Comparison of ENCODE assay signal across 8 cellular contexts in genomic region chr19:1847684-1848398, GRCh38. TPM values are rescaled to one million over a fixed set of nuclear protein-coding genes. Genes with fewer than 3 reads are reported as not detected.
DNase-seq lines count a peak whose midpoint lies in the region; ATAC-seq and TF ChIP-seq lines count a peak whose summit lies in the region.

No MANE protein-coding gene starts in this region.

- H3K27me3 ChIP-seq in MM.1S (replicated peaks; ENCODE audit: insufficient read depth, low read length): no peaks in the 10 kb centered on the region
- H3K27me3 ChIP-seq in iPS-18a (ENCODE audit: control insufficient read depth, insufficient read depth, low read length): no peaks in the 10 kb centered on the region
- no peaks in the 10 kb centered on the region for H3K27me3 ChIP-seq in smooth muscle cell (ENCODE audit: low read depth)

- peak overlapping the region; percentile 99 for H3K4me2 ChIP-seq in MM.1S (ENCODE audit: low read depth, low read length)
- peak overlapping the region; percentile 100 for H3K4me2 ChIP-seq in smooth muscle cell

- peaks cover 10% of the 10 kb centered on the region for H3F3A ChIP-seq in MM.1S (ENCODE audit: insufficient read depth, low read length)
- H3F3A ChIP-seq in smooth muscle cell (ENCODE audit: low read depth): peaks cover 12% of the 10 kb centered on the region

- H3K27ac ChIP-seq in MM.1S (ENCODE audit: low read length) (peak overlapping the region; percentile 33; the same call in 1 of the 2 replicates), iPS-18a (ENCODE audit: low read length) (peak overlapping the region; percentile 39), smooth muscle cell (ENCODE audit: low read depth) (peak overlapping the region; percentile 100)

- WGBS in smooth muscle cell (ENCODE audit: low lambda C conversion rate): 2% methylated on average over 52 of the region's 72 CpGs

- no peaks in the 10 kb centered on the region for H3K9me3 ChIP-seq in MM.1S (replicated peaks; ENCODE audit: insufficient read depth, low read length)
- H3K9me3 ChIP-seq in iPS-18a (ENCODE audit: control insufficient read depth, low read depth, low read length): no peaks in the 10 kb centered on the region
- H3K9me3 ChIP-seq in smooth muscle cell (replicated peaks; ENCODE audit: low read depth): no peaks in the 10 kb centered on the region

- DNase-seq in ELR (ENCODE audit: low read depth) (peak; percentile 75), MM.1S (no peak), amniotic epithelial cell (ENCODE audit: low read depth) (peak; percentile 36), smooth muscle cell (lab: John Stamatoyannopoulos, UW; ENCODE audit: unreplicated experiment) (no peak), HPDE6-E6E7 (ENCODE audit: extremely low spot score) (no peak)
- DNase-seq in central memory CD4-positive, alpha-beta T cell: no peak

- TF ChIP-seq CTCF in MM.1S (IDR thresholded peaks at IDR 0.05; ENCODE audit: low read length) (no peak), smooth muscle cell (IDR thresholded peaks at IDR 0.05; ENCODE audit: borderline replicate concordance, insufficient read depth, poor library complexity, severe bottlenecking) (no peak)

- H3K4me1 ChIP-seq in MM.1S (ENCODE audit: low read length) (peaks cover 20% of the 10 kb centered on the region), iPS-18a (ENCODE audit: control insufficient read depth, low read depth, low read length) (peaks cover 6% of the 10 kb centered on the region), smooth muscle cell (ENCODE audit: low read depth) (peaks cover 11% of the 10 kb centered on the region)

- H3K4me3 ChIP-seq in MM.1S (ENCODE audit: low read length) (peak overlapping the region; percentile 90), iPS-18a (ENCODE audit: low read length) (peak overlapping the region; percentile 89), smooth muscle cell (peak overlapping the region; percentile 93)

- no peaks in the 10 kb centered on the region for H3K36me3 ChIP-seq in MM.1S (replicated peaks; ENCODE audit: insufficient read depth, low read length)
- H3K36me3 ChIP-seq in iPS-18a (ENCODE audit: control insufficient read depth, low read depth, low read length): no peaks in the 10 kb centered on the region
- H3K36me3 ChIP-seq in smooth muscle cell (ENCODE audit: low read depth): no peaks in the 10 kb centered on the region

- peaks cover 32% of the 10 kb centered on the region for H4K20me1 ChIP-seq in MM.1S (ENCODE audit: insufficient read depth, low read length)
- H4K20me1 ChIP-seq in smooth muscle cell (ENCODE audit: low read depth): peaks cover 60% of the 10 kb centered on the region

- ATAC-seq in GM21737 (IDR thresholded peaks at IDR 0.05; ENCODE audit: unreplicated experiment): peak; percentile 15

- peaks cover 67% of the 10 kb centered on the region for H3K79me2 ChIP-seq in MM.1S (ENCODE audit: low read length)
- peaks cover 56% of the 10 kb centered on the region for H3K79me2 ChIP-seq in smooth muscle cell (ENCODE audit: low read depth)

- H3K9ac ChIP-seq in MM.1S (ENCODE audit: low read length): peak overlapping the region; percentile 99
- peak overlapping the region; percentile 89 for H3K9ac ChIP-seq in iPS-18a (ENCODE audit: low read length)
- H3K9ac ChIP-seq in smooth muscle cell (ENCODE audit: low read depth): peak overlapping the region; percentile 100

- no peaks in the 10 kb centered on the region for H3K9me2 ChIP-seq in MM.1S (replicated peaks; ENCODE audit: insufficient read depth, low read length)

- no peak overlapping the region for H2AFZ ChIP-seq in MM.1S (ENCODE audit: low read length)
- H2AFZ ChIP-seq in smooth muscle cell (ENCODE audit: low read depth): no peak overlapping the region

RNA-seq across cellular contexts. Expression of gene REXO1, which starts 0.4 kb away (rescaled TPM):
- 5.0 and 10.6 TPM in 2 replicates for total RNA-seq in smooth muscle cell
- polyA plus RNA-seq in smooth muscle cell: 11.6 and 17.9 TPM in 2 replicates

RNA-seq across cellular contexts. Expression of gene KLF16, which starts 15.5 kb away (rescaled TPM):
- total RNA-seq in smooth muscle cell: 4.3 and 5.8 TPM in 2 replicates
- 15.4 and 16.7 TPM in 2 replicates for polyA plus RNA-seq in smooth muscle cell

RNA-seq across cellular contexts. Expression of gene ATP8B3, which starts 35.8 kb away (rescaled TPM):
- 2.0 and 2.8 TPM in 2 replicates for total RNA-seq in smooth muscle cell
- 3.8 and 3.9 TPM in 2 replicates for polyA plus RNA-seq in smooth muscle cell

RNA-seq across cellular contexts. Expression of gene ABHD17A, which starts 37.5 kb away (rescaled TPM):
- 42.9 and 49.2 TPM in 2 replicates for total RNA-seq in smooth muscle cell
- polyA plus RNA-seq in smooth muscle cell: 98.3 and 106 TPM in 2 replicates

RNA-seq across cellular contexts. Expression of gene ADAT3, which starts 57.4 kb away (rescaled TPM):
- 0.49 and 0.58 TPM in 2 replicates for total RNA-seq in smooth muscle cell
- 2.0 and 4.8 TPM in 2 replicates for polyA plus RNA-seq in smooth muscle cell

Comparison
In these comparisons a context has a peak if more than half of its experiments do, and no peak if none do; other contexts are left out.
1. DNase-seq: peak in ELR (single experiment) and amniotic epithelial cell (single experiment); none in MM.1S (single experiment), smooth muscle cell (single experiment), central memory CD4-positive, alpha-beta T cell (single experiment) and HPDE6-E6E7 (single experiment).
2. H3K27ac ChIP-seq: peak in every context shown above with its lines; median percentile 100 in smooth muscle cell; 39 in iPS-18a; 33 in MM.1S.
3. Peak in every context shown above with its lines, with median percentiles within 50 percentile points of each other: H3K4me3 ChIP-seq and H3K9ac ChIP-seq.